ENCODE assay signal across 11 cellular contexts in the genomic region with DNA sequence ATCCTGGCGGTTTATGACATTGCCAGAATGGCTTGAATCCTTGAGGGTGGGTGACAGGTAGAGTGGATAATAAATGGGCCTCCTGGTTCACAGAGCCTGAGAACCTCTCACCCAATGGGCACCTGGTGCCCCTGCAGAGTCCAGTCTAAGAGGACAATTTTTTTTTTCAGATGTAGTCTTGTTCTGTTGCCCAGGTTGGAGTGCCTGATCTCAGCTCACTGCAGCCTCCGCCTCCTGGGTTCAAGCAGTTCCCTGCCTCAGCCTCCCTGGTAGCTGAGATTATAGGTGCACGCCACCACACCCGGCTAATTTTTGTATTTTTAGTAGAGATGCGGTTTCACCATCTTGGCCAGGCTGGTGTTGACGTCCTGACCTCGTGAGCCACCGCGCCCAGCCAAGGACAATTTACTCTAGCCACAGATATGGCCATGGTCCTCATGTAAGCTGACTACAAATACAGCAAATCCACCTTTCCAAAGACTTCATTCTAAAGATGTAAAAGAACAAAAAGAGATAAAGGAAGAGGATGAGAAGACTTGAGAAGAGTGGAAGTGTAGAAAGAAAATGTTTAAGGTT. TPM values are rescaled to one million over a fixed set of nuclear protein-coding genes. Genes with fewer than 3 reads are reported as not detected.
A peak's percentile ranks its signal among the peaks of the same experiment; 100 is the strongest.
DNase-seq lines count a peak whose midpoint lies in the region; ATAC-seq and TF ChIP-seq lines count a peak whose summit lies in the region.
"Had no signal": no experiment of that assay in that cellular context is flagged by ENCODE, and none has a peak within 500 bp of the region (broad histone marks: within the 10 kb centered on the region; RNA-seq: fewer than 3 reads in every experiment).

No MANE protein-coding gene starts in this region.

- H3K36me3 Mint-ChIP-seq in neural crest cell (ENCODE audit: low read depth): peaks cover 6% of the 10 kb centered on the region
- H3K36me3 Mint-ChIP-seq: CD4-positive, alpha-beta memory T cell had no signal

- H3K27ac Mint-ChIP-seq in neural crest cell (ENCODE audit: unreplicated experiment): peak overlapping the region; percentile 21

- intact Hi-C loops in left ventricle myocardium superior (cut with micrococcal nuclease) (no loop called here), aorta (cut with DNase I) (loop anchor here (5.0 kb wide), 1 partner anchor 33 kb away; a partner anchor contains a TSS)

- no peaks in the 10 kb centered on the region for H3K9me3 ChIP-seq in right atrium auricular region
- no peaks in the 10 kb centered on the region for H3K9me3 ChIP-seq in aorta (ENCODE audit: control insufficient read depth, low read length)

- WGBS in aorta, 2 donors: 29 to 45% methylated on average over 9 of the region's 9 CpGs

- peaks cover 0 to 82% of the 10 kb centered on the region in 2 donors for H3K4me1 ChIP-seq in right atrium auricular region
- H3K4me1 ChIP-seq in aorta (ENCODE audit: control insufficient read depth in 1 of 2, insufficient read depth in 2 of 2, low read length in 2 of 2): peaks cover 10 to 13% of the 10 kb centered on the region in 2 donors

- H3K27ac ChIP-seq in right atrium auricular region (peak overlapping the region; percentile 91 to 93), epithelial cell of prostate (peak overlapping the region; percentile 63), aorta (ENCODE audit: low read depth in 1 of 2, low read length in 2 of 2) (peak overlapping the region; percentile 96 to 99)

- DNase-seq in right atrium auricular region (ENCODE audit: low spot score) (no peak), left ventricle myocardium superior (no peak), epithelial cell of prostate (ENCODE audit: low read depth, low spot score) (no peak), neural crest cell (ENCODE audit: low read depth, low spot score) (no peak), aorta (peak in 1 of 2 donors; percentile 39), EL (no peak)
- DNase-seq: amniotic stem cell, NCI-H446 had no signal

- no peak for TF ChIP-seq CTCF in right atrium auricular region (IDR thresholded peaks at IDR 0.05)
- no peak for TF ChIP-seq CTCF in neural crest cell (conservative IDR thresholded peaks at IDR 0.05)

- no peaks in the 10 kb centered on the region for H3K27me3 Mint-ChIP-seq in neural crest cell (ENCODE audit: low read depth)

- H3K9me3 Mint-ChIP-seq in neural crest cell: peaks cover 2% of the 10 kb centered on the region

- H3K4me1 Mint-ChIP-seq in neural crest cell: peaks cover 60% of the 10 kb centered on the region

- ATAC-seq in left ventricle myocardium superior (no peak), aorta (ENCODE audit: low FRiP score) (no peak), GM21825 (IDR thresholded peaks at IDR 0.05; ENCODE audit: unreplicated experiment) (no peak), GM21367 (IDR thresholded peaks at IDR 0.05; ENCODE audit: unreplicated experiment) (no peak)

- H3K4me3 ChIP-seq in right atrium auricular region (no peak overlapping the region), aorta (ENCODE audit: low read length in 2 of 2) (no peak overlapping the region)

- no peak overlapping the region for H3K4me3 Mint-ChIP-seq in neural crest cell

- H3K27me3 ChIP-seq in right atrium auricular region (no peaks in the 10 kb centered on the region), aorta (ENCODE audit: control insufficient read depth in 1 of 2, insufficient read depth in 2 of 2, low read length in 1 of 2) (no peaks in the 10 kb centered on the region)

- no peaks in the 10 kb centered on the region for H3K36me3 ChIP-seq in right atrium auricular region
- no peaks in the 10 kb centered on the region for H3K36me3 ChIP-seq in aorta (ENCODE audit: control insufficient read depth in 1 of 2, insufficient read depth in 2 of 2, low read length in 1 of 2)

RNA-seq across cellular contexts. Expression of a gene that starts 33.0 kb away (rescaled TPM):
- 100 to 1,000 TPM; 141 to 153 TPM for total RNA-seq in right atrium auricular region
- total RNA-seq in left ventricle myocardium superior: 126 TPM
- 159 and 164 TPM in 2 replicates for total RNA-seq in neural crest cell
- 1,000 to 10,000 TPM in 1 of 2 donors, 100 to 1,000 TPM in 1; 693 to 1,110 TPM for total RNA-seq in aorta
- polyA plus RNA-seq in aorta: 100 to 1,000 TPM; 117 to 670 TPM
- total RNA-seq: CD4-positive, alpha-beta memory T cell had no signal
- polyA plus RNA-seq: CD4-positive, alpha-beta memory T cell had no signal

RNA-seq across cellular contexts. Expression of a gene that starts 33.1 kb away (rescaled TPM):
- total RNA-seq in right atrium auricular region (100 to 1,000 TPM; 140 to 201 TPM), left ventricle myocardium superior (119 TPM), neural crest cell (65.5 and 67.9 TPM in 2 replicates), aorta (100 to 1,000 TPM; 564 to 910 TPM)
- polyA plus RNA-seq in aorta: 100 to 1,000 TPM in 1 of 2 donors, 10 to 100 TPM in 1; 73.3 to 379 TPM
- total RNA-seq: CD4-positive, alpha-beta memory T cell had no signal
- polyA plus RNA-seq: CD4-positive, alpha-beta memory T cell had no signal
